ENCODE assay signal across 30 cellular contexts in genomic region chrX:137651647-137652046, GRCh38.
"Had no signal": no experiment of that assay in that cellular context is flagged by ENCODE, and none has a peak within 500 bp of the region (broad histone marks: within the 10 kb centered on the region; RNA-seq: fewer than 3 reads in every experiment).

No MANE protein-coding gene starts in this region.

- FAIRE-seq: islet of Langerhans, kidney, urothelium cell line had no signal

- H3K36me3 ChIP-seq: heart right ventricle, left lung, lower lobe of right lung, neural progenitor cell, neutrophil, right atrium auricular region, right lobe of liver, suprapubic skin, thoracic aorta, tibial artery, upper lobe of right lung had no signal

- H3K27me3 ChIP-seq: hepatocyte, left lung, neural progenitor cell, neutrophil, right atrium auricular region, right lobe of liver, suprapubic skin, tibial artery, upper lobe of right lung had no signal

- H3K4me3 ChIP-seq: heart right ventricle, hepatocyte, left lung, lower lobe of right lung, neural progenitor cell, right atrium auricular region, right lobe of liver, smooth muscle cell, suprapubic skin, thoracic aorta, tibial artery, upper lobe of right lung had no signal

- H3K79me2 ChIP-seq: hepatocyte had no signal

- H2AFZ ChIP-seq: hepatocyte, neural progenitor cell had no signal

- H3K27ac ChIP-seq: heart right ventricle, hepatocyte, left lung, lower lobe of right lung, neural progenitor cell, neutrophil, right atrium auricular region, right lobe of liver, suprapubic skin, thoracic aorta, tibial artery, upper lobe of right lung had no signal

- H3K4me2 ChIP-seq: hepatocyte, neural progenitor cell, smooth muscle cell had no signal

- H3K9me3 ChIP-seq: heart right ventricle, left lung, lower lobe of right lung, neutrophil, right atrium auricular region, right lobe of liver, suprapubic skin, thoracic aorta, tibial artery, upper lobe of right lung had no signal

- DNase-seq: heart right ventricle; immature natural killer cell; kidney; left colon; left lung; lower lobe of right lung; mammary epithelial cell; mesenchymal stem cell; naive B cell; natural killer cell; nephron progenitor cell; occipital lobe; right lobe of liver; stimulated activated CD4-positive, alpha-beta T cell treated with anti-CD3 and anti-CD28 coated beads, Interleukin-1b, Interleukin-23, amount 100 ng/mL, for 48 hours; stimulated activated CD4-positive, alpha-beta T cell treated with anti-CD3 and anti-CD28 coated beads, Interleukin-2, amount 100 ng/mL, for 48 hours; stimulated activated CD4-positive, alpha-beta T cell treated with anti-CD3 and anti-CD28 coated beads, Interleukin-4, amount 100 ng/mL, for 4 hours; stimulated activated CD8-positive, alpha-beta memory T cell treated with anti-CD3 and anti-CD28 coated beads, Interleukin-4, amount 100 ng/mL, for 48 hours; tibial artery; trophoblast cell; upper lobe of right lung had no signal

- ATAC-seq: heart right ventricle; left colon; left lung; lower lobe of right lung; natural killer cell; right lobe of liver; stimulated activated memory B cell treated with anti-CD40 and anti-IgM and Interleukin-4, amounts not matched to agents 10 μg/mL and 1 μg/mL and 100 μg/mL, for 72 hours; upper lobe of right lung had no signal

- H3K4me1 ChIP-seq: heart right ventricle, left lung, lower lobe of right lung, neural progenitor cell, right atrium auricular region, right lobe of liver, suprapubic skin, tibial artery, upper lobe of right lung had no signal

- H3K9ac ChIP-seq: neural progenitor cell had no signal
